Comparison of ENCODE assay signal across 15 cellular contexts in the genomic region with DNA sequence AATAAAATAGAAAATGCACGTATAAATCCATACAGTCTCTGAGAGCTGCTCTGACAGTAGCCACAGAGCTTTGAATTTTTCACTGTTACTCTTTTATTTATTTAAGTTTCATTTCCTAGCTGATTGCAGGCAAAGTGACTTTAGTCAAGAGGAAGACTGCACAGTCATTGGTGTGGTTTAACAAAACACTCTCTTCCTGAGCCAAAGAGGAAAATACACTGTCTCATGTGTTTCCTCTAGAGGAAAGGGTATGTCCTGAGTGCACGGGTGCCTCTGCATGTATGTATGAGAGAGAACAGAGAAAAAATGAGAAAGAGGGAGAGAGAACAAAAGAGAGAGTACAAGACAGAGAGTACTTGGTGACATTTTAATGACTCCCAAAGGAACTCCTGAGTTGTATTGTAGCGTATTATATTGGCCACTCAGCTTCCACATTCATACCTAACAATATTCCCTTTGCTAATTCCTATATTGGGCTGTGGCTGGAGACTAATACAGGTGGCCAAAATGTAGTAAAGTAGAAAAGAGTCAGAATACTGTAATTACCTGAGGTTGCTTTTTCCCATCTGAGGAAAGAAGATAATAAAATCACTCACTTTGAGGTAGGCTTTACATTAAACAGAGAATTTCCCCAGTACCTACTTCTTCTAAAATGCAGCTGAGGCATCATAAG. TPM values are rescaled to one million over a fixed set of nuclear protein-coding genes. Genes with fewer than 3 reads are reported as not detected.
DNase-seq lines count a peak whose midpoint lies in the region; ATAC-seq, FAIRE-seq and TF ChIP-seq lines count a peak whose summit lies in the region.
"Had no signal": no experiment of that assay in that cellular context is flagged by ENCODE, and none has a peak within 500 bp of the region (broad histone marks: within the 10 kb centered on the region; RNA-seq: fewer than 3 reads in every experiment).

A gene (plus strand): TSS at position 623 of the 673 bp plus-strand sequence. CDS start 3,374 bp downstream, outside the sequence.

- peaks cover 5% of the 10 kb centered on the region for H3K36me3 Mint-ChIP-seq in activated CD4-positive, alpha-beta memory T cell treated with anti-CD3 and anti-CD28 coated beads, Interleukin-2, amount 10 ng/mL, durations not matched to agents 7 days and 5 days (ENCODE audit: low read depth)
- H3K36me3 Mint-ChIP-seq in activated CD4-positive, alpha-beta memory T cell treated with anti-CD3 and anti-CD28 coated beads for 36 hours = no peaks in the 10 kb centered on the region
- H3K36me3 Mint-ChIP-seq in activated naive CD4-positive, alpha-beta T cell treated with anti-CD3 and anti-CD28 coated beads, Interleukin-2, amount 50 U/mL, for 72 hours = no peaks in the 10 kb centered on the region
- no peaks in the 10 kb centered on the region for H3K36me3 Mint-ChIP-seq in neural crest cell (ENCODE audit: low read depth)

- H3K27me3 Mint-ChIP-seq in activated CD4-positive, alpha-beta memory T cell treated with anti-CD3 and anti-CD28 coated beads, Interleukin-2, amount 10 ng/mL, durations not matched to agents 7 days and 5 days = peaks cover 5% of the 10 kb centered on the region
- H3K27me3 Mint-ChIP-seq in activated CD4-positive, alpha-beta memory T cell treated with anti-CD3 and anti-CD28 coated beads for 36 hours = no peaks in the 10 kb centered on the region
- H3K27me3 Mint-ChIP-seq in neural crest cell (ENCODE audit: low read depth) = peaks cover 5% of the 10 kb centered on the region

- intact Hi-C loops in activated CD4-positive, alpha-beta memory T cell treated with anti-CD3 and anti-CD28 coated beads for 36 hours (cut with micrococcal nuclease) = no loop called here

- no peak within 1 kb of the TSS for H3K4me3 Mint-ChIP-seq in activated CD4-positive, alpha-beta memory T cell treated with anti-CD3 and anti-CD28 coated beads, Interleukin-2, amount 10 ng/mL, durations not matched to agents 7 days and 5 days
- no peak within 1 kb of the TSS for H3K4me3 Mint-ChIP-seq in activated CD4-positive, alpha-beta memory T cell treated with anti-CD3 and anti-CD28 coated beads for 36 hours
- H3K4me3 Mint-ChIP-seq in neural crest cell = no peak within 1 kb of the TSS
- H3K4me3 Mint-ChIP-seq: effector memory CD8-positive, alpha-beta T cell had no signal

- no peak for DNase-seq in activated CD4-positive, alpha-beta memory T cell treated with anti-CD3 and anti-CD28 coated beads, Interleukin-2, amount 10 ng/mL, durations not matched to agents 7 days and 5 days
- no peak for DNase-seq in activated CD4-positive, alpha-beta memory T cell treated with anti-CD3 and anti-CD28 coated beads for 36 hours
- DNase-seq in M059J (ENCODE audit: low read depth) = peak; percentile 17
- no peak for DNase-seq in activated naive CD4-positive, alpha-beta T cell treated with anti-CD3 and anti-CD28 coated beads, Interleukin-2, amount 50 U/mL, for 72 hours (ENCODE audit: low spot score in 2 of 2)
- no peak for DNase-seq in neural crest cell (ENCODE audit: low read depth, low spot score)
- DNase-seq in GM12892 (ENCODE audit: insufficient read length) = no peak
- DNase-seq in GM23248 = no peak
- DNase-seq in NCI-H2227 treated with DMSO at 0.1 percent for 48 hours (lab: John Stamatoyannopoulos, UW) = no peak
- DNase-seq: ACHN; activated CD4-positive, CD25-positive, alpha-beta regulatory T cell treated with anti-CD3 and anti-CD28 coated beads, Interleukin-2, amount 50 U/mL, for 72 hours; amniotic stem cell; effector memory CD8-positive, alpha-beta T cell; NCI-H446 treated with DMSO at 0.1 percent for 48 hours had no signal

- peaks cover 10% of the 10 kb centered on the region; the same call in 1 of the 2 replicates for H3K27me3 ChIP-seq in GM23248 (replicated peaks; ENCODE audit: insufficient read depth)

- POLR2A ChIA-PET in activated CD4-positive, alpha-beta memory T cell treated with anti-CD3 and anti-CD28 coated beads, Interleukin-2, amount 10 ng/mL, durations not matched to agents 7 days and 5 days (lab: Charles Lee) = interaction anchor here (1.4 kb wide), 1 partner anchor 26 kb away, joined by 3 read pairs; no protein-coding TSS in a partner anchor
- POLR2A ChIA-PET in activated CD4-positive, alpha-beta memory T cell treated with anti-CD3 and anti-CD28 coated beads for 36 hours (lab: Charles Lee) = no interaction called here

- H3K27ac ChIP-seq in GM23248 = no peak within 1 kb of the TSS

- no peaks in the 10 kb centered on the region for H3K4me1 ChIP-seq in GM23248 (ENCODE audit: insufficient read depth)

- no peak within 1 kb of the TSS for H3K4me3 ChIP-seq in GM23248

- peaks cover 3% of the 10 kb centered on the region for H3K9me3 Mint-ChIP-seq in activated CD4-positive, alpha-beta memory T cell treated with anti-CD3 and anti-CD28 coated beads, Interleukin-2, amount 10 ng/mL, durations not matched to agents 7 days and 5 days
- no peaks in the 10 kb centered on the region for H3K9me3 Mint-ChIP-seq in activated CD4-positive, alpha-beta memory T cell treated with anti-CD3 and anti-CD28 coated beads for 36 hours
- no peaks in the 10 kb centered on the region for H3K9me3 Mint-ChIP-seq in activated naive CD4-positive, alpha-beta T cell treated with anti-CD3 and anti-CD28 coated beads, Interleukin-2, amount 50 U/mL, for 72 hours
- H3K9me3 Mint-ChIP-seq in neural crest cell = no peaks in the 10 kb centered on the region
- H3K9me3 Mint-ChIP-seq: effector memory CD8-positive, alpha-beta T cell had no signal

- H3K9ac ChIP-seq in GM23248 = no peak within 1 kb of the TSS

- H3K36me3 ChIP-seq in GM23248 (ENCODE audit: low read depth) = no peaks in the 10 kb centered on the region

- WGBS in GM23248 (ENCODE audit: low coverage in 1 of 2, low lambda C conversion rate in 2 of 2, missing lambda C conversion rate in 2 of 2), 2 experiments = 19 to 26% methylated on average over 3 of the region's 3 CpGs

- TF ChIP-seq POLR2A in GM12892 (IDR thresholded peaks at IDR 0.05; ENCODE audit: low read depth, low read length) = no peak

- CTCF ChIA-PET in activated CD4-positive, alpha-beta memory T cell treated with anti-CD3 and anti-CD28 coated beads, Interleukin-2, amount 10 ng/mL, durations not matched to agents 7 days and 5 days (lab: Charles Lee) = interaction anchor here (1.0 to 1.3 kb wide), 3 partner anchors 10 to 39 kb away, joined by 3 to 5 read pairs (median 3); no protein-coding TSS in a partner anchor
- CTCF ChIA-PET in activated CD4-positive, alpha-beta memory T cell treated with anti-CD3 and anti-CD28 coated beads for 36 hours (lab: Charles Lee) = no interaction called here

- TF ChIP-seq CTCF in neural crest cell (conservative IDR thresholded peaks at IDR 0.05) = no peak

- ATAC-seq in activated naive CD4-positive, alpha-beta T cell treated with anti-CD3 and anti-CD28 coated beads, Interleukin-2, amount 50 U/mL, for 72 hours = peak; percentile 58 to 81
- ATAC-seq: effector memory CD8-positive, alpha-beta T cell had no signal

- no peak for FAIRE-seq in GM12892 (lab: Jason Lieb, UNC)
- FAIRE-seq: G401.6 had no signal

- H3K27ac Mint-ChIP-seq in activated CD4-positive, alpha-beta memory T cell treated with anti-CD3 and anti-CD28 coated beads, Interleukin-2, amount 10 ng/mL, durations not matched to agents 7 days and 5 days = peak within 1 kb of the TSS; percentile 63
- H3K27ac Mint-ChIP-seq in activated CD4-positive, alpha-beta memory T cell treated with anti-CD3 and anti-CD28 coated beads for 36 hours = no peak within 1 kb of the TSS
- H3K27ac Mint-ChIP-seq in activated naive CD4-positive, alpha-beta T cell treated with anti-CD3 and anti-CD28 coated beads, Interleukin-2, amount 50 U/mL, for 72 hours = peak within 1 kb of the TSS; percentile 6 to 91
- H3K27ac Mint-ChIP-seq in neural crest cell (ENCODE audit: unreplicated experiment) = peak within 1 kb of the TSS; percentile 22
- H3K27ac Mint-ChIP-seq: effector memory CD8-positive, alpha-beta T cell had no signal

- H3K9me3 ChIP-seq in GM23248 (ENCODE audit: low read depth) = no peaks in the 10 kb centered on the region

- no peak within 1 kb of the TSS for H3K4me2 ChIP-seq in GM23248 (ENCODE audit: unreplicated experiment)

- in situ Hi-C loops in GM23248 (cut with MboI) = no loop called here

- H3K9me2 ChIP-seq in GM23248 (ENCODE audit: insufficient read depth) = no peaks in the 10 kb centered on the region

- peaks cover 27% of the 10 kb centered on the region for H3K4me1 Mint-ChIP-seq in activated CD4-positive, alpha-beta memory T cell treated with anti-CD3 and anti-CD28 coated beads, Interleukin-2, amount 10 ng/mL, durations not matched to agents 7 days and 5 days
- H3K4me1 Mint-ChIP-seq in activated CD4-positive, alpha-beta memory T cell treated with anti-CD3 and anti-CD28 coated beads for 36 hours (ENCODE audit: low read depth) = peaks cover 14% of the 10 kb centered on the region
- H3K4me1 Mint-ChIP-seq in neural crest cell = no peaks in the 10 kb centered on the region

- no peak within 1 kb of the TSS for H2AFZ ChIP-seq in GM23248

- H4K20me1 ChIP-seq in GM23248 (ENCODE audit: insufficient read depth) = no peaks in the 10 kb centered on the region

- no peaks in the 10 kb centered on the region for H3F3A ChIP-seq in GM23248 (ENCODE audit: insufficient read depth)

- H3K79me2 ChIP-seq in GM23248 (ENCODE audit: insufficient read depth) = no peaks in the 10 kb centered on the region

RNA-seq across cellular contexts. Expression of the gene that starts here (rescaled TPM):
- total RNA-seq in activated CD4-positive, alpha-beta memory T cell treated with anti-CD3 and anti-CD28 coated beads, Interleukin-2, amount 10 ng/mL, durations not matched to agents 7 days and 5 days = not detected
- not detected for total RNA-seq in activated CD4-positive, alpha-beta memory T cell treated with anti-CD3 and anti-CD28 coated beads for 36 hours
- not detected in 2 replicates for total RNA-seq in M059J (2014; rRNA removed; shearing (Covaris generic))
- not detected for total RNA-seq in activated naive CD4-positive, alpha-beta T cell treated with anti-CD3 and anti-CD28 coated beads, Interleukin-2, amount 50 U/mL, for 72 hours
- total RNA-seq in neural crest cell = not detected in 2 replicates
- polyA plus RNA-seq in GM12892 (2012; ENCODE audit: missing spikeins) = not detected
- total RNA-seq in GM23248 (2014; rRNA removed; shearing (Covaris generic)) = not detected in 2 replicates
- not detected in 2 replicates for polyA plus RNA-seq in GM23248 (2016; fragmentation: Nextera tagmentation; extraction: Ambion mirVana)
- total RNA-seq: LHCN-M2 had no signal

Comparison
In these comparisons a context has a peak if more than half of its experiments do, and no peak if none do; other contexts are left out.
1. Peak in DNase-seq in M059J; RNA of the gene not detected or under 1 TPM.
2. Peak in ATAC-seq in activated naive CD4-positive, alpha-beta T cell treated with anti-CD3 and anti-CD28 coated beads, Interleukin-2, amount 50 U/mL, for 72 hours; RNA of the gene not detected or under 1 TPM.